Comparison of ENCODE assay signal across 9 cellular contexts in genomic region chr11:65274734-65275682, GRCh38. TPM values are rescaled to one million over a fixed set of nuclear protein-coding genes. Genes with fewer than 3 reads are reported as not detected.
A peak's percentile ranks its signal among the peaks of the same experiment; 100 is the strongest.
DNase-seq lines count a peak whose midpoint lies in the region; ATAC-seq, FAIRE-seq and TF ChIP-seq lines count a peak whose summit lies in the region.
"Had no signal": no experiment of that assay in that cellular context is flagged by ENCODE, and none has a peak within 500 bp of the region (broad histone marks: within the 10 kb centered on the region; RNA-seq: fewer than 3 reads in every experiment).

No MANE protein-coding gene starts in this region.

- H3K4me3 ChIP-seq in bronchial epithelial cell (ENCODE audit: low read depth, low read length) (no peak overlapping the region), small intestine (ENCODE audit: low read depth in 1 of 2, low read length in 2 of 2) (peak overlapping the region in 1 of 2 donors; percentile 15)

- H3K36me3 ChIP-seq in bronchial epithelial cell (ENCODE audit: control insufficient read depth, insufficient read depth, low read length), result peaks cover 1% of the 10 kb centered on the region
- H3K36me3 ChIP-seq in small intestine (ENCODE audit: control insufficient read depth in 2 of 2, insufficient read depth in 2 of 2, low read length in 2 of 2), result no peaks in the 10 kb centered on the region

- no peaks in the 10 kb centered on the region for H3K27me3 Mint-ChIP-seq in T-helper 17 cell
- H3K27me3 Mint-ChIP-seq: activated naive CD8-positive, alpha-beta T cell had no signal

- 9 to 40% (median 31%) methylated on average over 6 of the region's 6 CpGs for WGBS in small intestine, 3 donors

- H3K4me3 Mint-ChIP-seq in T-helper 17 cell, result no peak overlapping the region
- H3K4me3 Mint-ChIP-seq: activated naive CD8-positive, alpha-beta T cell had no signal

- H3K27me3 ChIP-seq in bronchial epithelial cell (ENCODE audit: control insufficient read depth, insufficient read depth, low read length), result no peaks in the 10 kb centered on the region
- no peaks in the 10 kb centered on the region for H3K27me3 ChIP-seq in small intestine (ENCODE audit: control insufficient read depth in 2 of 2, insufficient read depth in 2 of 2, low read length in 2 of 2)

- H3K9me3 ChIP-seq in small intestine (ENCODE audit: control insufficient read depth, low read depth) (no peaks in the 10 kb centered on the region), T-helper 17 cell (ENCODE audit: control insufficient read depth, low read length, poor library complexity, severe bottlenecking) (no peaks in the 10 kb centered on the region)

- peaks cover 0 to 6% of the 10 kb centered on the region in 2 donors for H3K4me1 ChIP-seq in small intestine (ENCODE audit: control insufficient read depth in 2 of 2, insufficient read depth in 1 of 2, low read depth in 1 of 2, low read length in 1 of 2)

- DNase-seq in DMS153 (lab: John Stamatoyannopoulos, UW) (peak; percentile 38), HEK293T (ENCODE audit: extremely low spot score) (peak; percentile 68), OCI-M2 (lab: John Stamatoyannopoulos, UW; ENCODE audit: unreplicated experiment) (peak; percentile 7), bronchial epithelial cell (ENCODE audit: low read depth) (peak; percentile 86), inferior parietal cortex (ENCODE audit: extremely low spot score) (peak; percentile 91), small intestine (peak; percentile 93), T-helper 17 cell (no peak)

- no peak for FAIRE-seq in bronchial epithelial cell (lab: Jason Lieb, UNC)
- FAIRE-seq in small intestine (lab: Jason Lieb, UNC), result no peak

- ATAC-seq in HG02870 (IDR thresholded peaks at IDR 0.05; ENCODE audit: unreplicated experiment), result no peak
- no peak for ATAC-seq in T-helper 17 cell

- peak overlapping the region; percentile 57 to 78 for H3K27ac ChIP-seq in small intestine (ENCODE audit: low read depth in 1 of 2, low read length in 1 of 2)

- CTCF ChIA-PET in HEK293T (lab: Yijun Ruan, JAX), result interaction anchor here (0.6 to 2.8 kb wide), 12 partner anchors 9 to 539 kb away, joined by 3 to 39 read pairs (median 4); partner anchors contain the start of genes CDC42EP2 and POLA2

- no peak overlapping the region for H3K27ac Mint-ChIP-seq in T-helper 17 cell
- H3K27ac Mint-ChIP-seq: activated naive CD8-positive, alpha-beta T cell had no signal

- peaks cover 6% of the 10 kb centered on the region for H3K36me3 Mint-ChIP-seq in T-helper 17 cell (ENCODE audit: low read depth)

- POLR2A ChIA-PET in HEK293T (lab: Yijun Ruan, JAX), result interaction anchor here (0.9 to 5.2 kb wide), 3 partner anchors 13 to 58 kb away, joined by 7 to 38 read pairs (median 7); partner anchors contain the start of genes CDC42EP2, DPF2 and POLA2

- H3K4me1 Mint-ChIP-seq in T-helper 17 cell, result peaks cover 9% of the 10 kb centered on the region

- TF ChIP-seq CTCF in bronchial epithelial cell (IDR thresholded peaks at IDR 0.05; ENCODE audit: insufficient read depth, low read length, severe bottlenecking), result peak; percentile 73

TF ChIP-seq in HEK293T, 16 proteins besides CTCF, POLR2A, EP300 and RAD21:
- TF ChIP-seq ELF4 (IDR thresholded peaks at IDR 0.05) (no peak), FOXK2 (IDR thresholded peaks at IDR 0.05) (no peak)

RNA-seq across cellular contexts. Expression of gene POLA2, which starts 13.2 kb away (rescaled TPM):
- total RNA-seq in bronchial epithelial cell, result 1.3 and 1.6 TPM in 2 replicates
- polyA plus RNA-seq in small intestine, result 10 to 100 TPM in 1 of 3 donors, 1 to 10 TPM in 2; 1.3 to 12.8 (median 5.4) TPM
- 10 to 100 TPM; 13.0 to 15.4 TPM for total RNA-seq in T-helper 17 cell

RNA-seq across cellular contexts. Expression of gene CDC42EP2, which starts 39.7 kb away (rescaled TPM):
- total RNA-seq in bronchial epithelial cell (1.9 and 2.4 TPM in 2 replicates), T-helper 17 cell (under 1 TPM in 1 of 2 donors, not detected in 1; 0.55 TPM)
- 10 to 100 TPM; 22.2 to 39.4 (median 29.1) TPM for polyA plus RNA-seq in small intestine

RNA-seq across cellular contexts. Expression of gene DPF2, which starts 58.6 kb away (rescaled TPM):
- total RNA-seq in bronchial epithelial cell, result 16.8 and 18.2 TPM in 2 replicates
- polyA plus RNA-seq in small intestine, result 10 to 100 TPM; 12.5 to 22.6 (median 17.6) TPM
- 10 to 100 TPM; 49.1 to 62.6 TPM for total RNA-seq in T-helper 17 cell

Comparison
In these comparisons a context has a peak if more than half of its experiments do, and no peak if none do; other contexts are left out.
1. DNase-seq: peak in DMS153 (single experiment), HEK293T (single experiment), OCI-M2 (single experiment), bronchial epithelial cell (single experiment), inferior parietal cortex (single experiment) and small intestine (single experiment); none in T-helper 17 cell (0 of 3).